In the genomic region with DNA sequence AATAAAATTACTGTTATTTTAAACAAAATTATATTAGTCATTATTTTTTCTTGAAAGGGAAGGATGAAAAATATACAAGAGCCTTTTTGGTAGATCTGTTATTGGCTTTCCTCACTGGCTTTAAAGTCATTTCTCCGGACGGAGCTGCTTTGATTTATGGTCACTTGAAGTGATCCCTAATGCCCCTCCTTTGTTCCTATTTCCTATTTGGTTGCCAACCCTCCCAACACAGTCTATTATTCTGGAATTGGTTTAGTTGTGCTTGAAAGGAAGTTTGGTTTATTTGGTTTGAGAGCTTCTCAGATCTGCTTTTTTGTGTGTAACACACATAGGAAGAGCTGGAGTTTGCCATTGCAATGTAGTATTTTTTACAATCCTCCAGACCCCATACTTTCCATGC, we compare ENCODE assay signal across 16 cellular contexts.
A peak's percentile ranks its signal among the peaks of the same experiment; 100 is the strongest.
DNase-seq lines count a peak whose midpoint lies in the region; TF ChIP-seq lines count a peak whose summit lies in the region.
"Had no signal": no experiment of that assay in that cellular context is flagged by ENCODE, and none has a peak within 500 bp of the region (broad histone marks: within the 10 kb centered on the region; RNA-seq: fewer than 3 reads in every experiment).

No MANE protein-coding gene starts in this region.

- peak overlapping the region; percentile 66 for H2AFZ ChIP-seq in smooth muscle cell (ENCODE audit: low read depth)
- H2AFZ ChIP-seq in mammary epithelial cell (ENCODE audit: low read depth, low read length) = no peak overlapping the region

- WGBS in smooth muscle cell (ENCODE audit: low lambda C conversion rate) = 48% methylated on average over 2 of the region's 2 CpGs
- 100% methylated on average over 2 of the region's 2 CpGs for WGBS in mammary epithelial cell (ENCODE audit: low coverage, missing lambda C conversion rate)

- H3K9ac ChIP-seq in smooth muscle cell (ENCODE audit: low read depth) (no peak overlapping the region), mammary epithelial cell (ENCODE audit: insufficient read depth, low read length) (no peak overlapping the region)

- no peak overlapping the region for H3K4me2 ChIP-seq in smooth muscle cell
- no peak overlapping the region for H3K4me2 ChIP-seq in mammary epithelial cell (ENCODE audit: insufficient read depth, low read depth, low read length)

- no peaks in the 10 kb centered on the region for H3F3A ChIP-seq in smooth muscle cell (ENCODE audit: low read depth)

- no peaks in the 10 kb centered on the region for H3K9me3 ChIP-seq in smooth muscle cell (replicated peaks; ENCODE audit: low read depth)
- H3K9me3 ChIP-seq in mammary epithelial cell (replicated peaks; ENCODE audit: insufficient read depth, low read length) = no peaks in the 10 kb centered on the region

- H3K9me3 Mint-ChIP-seq in immature natural killer cell = peaks cover 0 to 21% (median 1%) of the 10 kb centered on the region in 6 donors
- H3K9me3 Mint-ChIP-seq: CD4-positive, alpha-beta T cell had no signal

- CTCF ChIA-PET in mammary epithelial cell (lab: Charles Lee; ENCODE audit: low non-redundant PET) = interaction anchor here (0.6 kb wide), 1 partner anchor 374 kb away, joined by 3 read pairs; no protein-coding TSS in a partner anchor

- H3K4me3 ChIP-seq in fibroblast of the aortic adventitia (ENCODE audit: low read depth, low read length) (no peak overlapping the region), smooth muscle cell (no peak overlapping the region), mammary epithelial cell (replicated peaks in 1 of 3; ENCODE audit: insufficient read depth in 1 of 3, low read depth in 2 of 3, low read length in 3 of 3) (no peak overlapping the region)

- in situ Hi-C loops in mammary epithelial cell (cut with MboI; ENCODE audit: low sequenced_read_pairs in 2 of 2) = no loop called here

- dilution Hi-C loops in mammary epithelial cell (cut with HindIII; ENCODE audit: low sequenced_read_pairs) = no loop called here

- no peaks in the 10 kb centered on the region for H3K36me3 Mint-ChIP-seq in immature natural killer cell

- H4K20me1 ChIP-seq in smooth muscle cell (ENCODE audit: low read depth) = no peaks in the 10 kb centered on the region
- H4K20me1 ChIP-seq in mammary epithelial cell (ENCODE audit: insufficient read depth, low read length) = no peaks in the 10 kb centered on the region

- peaks cover 0 to 5% (median 0%) of the 10 kb centered on the region in 3 donors for H3K27me3 Mint-ChIP-seq in immature natural killer cell (ENCODE audit: low read depth in 3 of 3)
- H3K27me3 Mint-ChIP-seq: CD4-positive, alpha-beta T cell had no signal

- H3K27me3 ChIP-seq in smooth muscle cell (ENCODE audit: low read depth) (no peaks in the 10 kb centered on the region), mammary epithelial cell (ENCODE audit: insufficient read depth, low read length) (no peaks in the 10 kb centered on the region)

- TF ChIP-seq CTCF in fibroblast of the aortic adventitia (IDR thresholded peaks at IDR 0.05; ENCODE audit: insufficient read depth, low read length) (no peak), smooth muscle cell (IDR thresholded peaks at IDR 0.05; ENCODE audit: borderline replicate concordance, insufficient read depth, poor library complexity, severe bottlenecking) (no peak), mammary epithelial cell (conservative IDR thresholded peaks at IDR 0.05 in 1 of 2, IDR thresholded peaks at IDR 0.05 in 1 of 2; ENCODE audit: extremely low read depth in 1 of 2, insufficient read depth in 1 of 2, low read depth in 1 of 2, low read length in 2 of 2) (no peak)

- H3K27ac Mint-ChIP-seq in immature natural killer cell = no peak overlapping the region
- H3K27ac Mint-ChIP-seq: CD4-positive, alpha-beta T cell had no signal

- intact Hi-C loops in mammary epithelial cell (cut with micrococcal nuclease) = no loop called here

- no peaks in the 10 kb centered on the region for H3K4me1 Mint-ChIP-seq in immature natural killer cell

- H3K27ac ChIP-seq in smooth muscle cell (ENCODE audit: low read depth) (no peak overlapping the region), mammary epithelial cell (ENCODE audit: insufficient read depth, low read depth, low read length) (no peak overlapping the region)

- BruUV-seq in mammary epithelial cell (replicated peaks; lab: Mats Ljungman, UMichigan) = no TSS peak

- H3K36me3 ChIP-seq in smooth muscle cell (ENCODE audit: low read depth) (no peaks in the 10 kb centered on the region), mammary epithelial cell (ENCODE audit: insufficient read depth, low read length) (no peaks in the 10 kb centered on the region)

- peak in 2 of 3 experiments; percentile 43 to 89 for DNase-seq in NCI-H1417 (lab: John Stamatoyannopoulos, UW)
- DNase-seq in NCI-H774 (lab: John Stamatoyannopoulos, UW) = peak; percentile 89
- peak; percentile 21 for DNase-seq in fibroblast of the aortic adventitia (ENCODE audit: low read depth)
- no peak for DNase-seq in smooth muscle cell (lab: John Stamatoyannopoulos, UW; ENCODE audit: unreplicated experiment)
- no peak for DNase-seq in SK-N-DZ (ENCODE audit: low spot score)
- no peak for DNase-seq in mammary epithelial cell
- DNase-seq in immature natural killer cell = no peak
- DNase-seq: ACHN; Calu3; CD4-positive, alpha-beta T cell; DND-41; GDM1; GOT3; NCI-H1694; NCI-H2171 treated with DMSO at 0.1 percent for 48 hours; NCI-H510A treated with DMSO at 0.1 percent for 48 hours had no signal

- H3K4me1 ChIP-seq in smooth muscle cell (ENCODE audit: low read depth) (peaks cover 9% of the 10 kb centered on the region), mammary epithelial cell (ENCODE audit: insufficient read depth, low read length) (peaks cover 12% of the 10 kb centered on the region)

- H3K4me3 Mint-ChIP-seq in immature natural killer cell = no peak overlapping the region
- H3K4me3 Mint-ChIP-seq: CD4-positive, alpha-beta T cell had no signal

- H3K79me2 ChIP-seq in smooth muscle cell (ENCODE audit: low read depth) (no peaks in the 10 kb centered on the region), mammary epithelial cell (ENCODE audit: insufficient read depth, low read length) (no peaks in the 10 kb centered on the region)

Comparison
In these comparisons a context has a peak if more than half of its experiments do, and no peak if none do; other contexts are left out.
1. DNase-seq: peak in NCI-H1417 (2 of 3), NCI-H774 (single experiment) and fibroblast of the aortic adventitia (single experiment); none in smooth muscle cell (single experiment), SK-N-DZ (single experiment), mammary epithelial cell (single experiment) and immature natural killer cell (0 of 3).